Comparison of ENCODE assay signal across 15 cellular contexts in genomic region chr9:137319976-137320551, GRCh38. TPM values are rescaled to one million over a fixed set of nuclear protein-coding genes. Genes with fewer than 3 reads are reported as not detected.
DNase-seq lines count a peak whose midpoint lies in the region; ATAC-seq and TF ChIP-seq lines count a peak whose summit lies in the region.
"Had no signal": no experiment of that assay in that cellular context is flagged by ENCODE, and none has a peak within 500 bp of the region (broad histone marks: within the 10 kb centered on the region; RNA-seq: fewer than 3 reads in every experiment).

No MANE protein-coding gene starts in this region.

- H3K9ac ChIP-seq in NT2/D1 (ENCODE audit: insufficient read length, low read depth): peak overlapping the region; percentile 33

- no peak for TF ChIP-seq POLR2A in testis (IDR thresholded peaks at IDR 0.05)

- H3K9me3 Mint-ChIP-seq in immature natural killer cell: no peaks in the 10 kb centered on the region

- H3K27me3 Mint-ChIP-seq in immature natural killer cell (ENCODE audit: low read depth in 3 of 3): peaks cover 0 to 3% (median 0%) of the 10 kb centered on the region in 3 donors

- H3K27ac Mint-ChIP-seq in immature natural killer cell: peak overlapping the region in 4 of 6 donors; percentile 55 to 88 (median 72)
- H3K27ac Mint-ChIP-seq: endodermal cell had no signal

- no peak overlapping the region for H3K4me3 ChIP-seq in NT2/D1 (ENCODE audit: insufficient read length, low read depth)
- no peak overlapping the region for H3K4me3 ChIP-seq in testis
- H3K4me3 ChIP-seq: cardiac muscle cell, PC-9 had no signal

- H3K4me1 ChIP-seq in NT2/D1 (ENCODE audit: insufficient read depth, insufficient read length) (peaks cover 39% of the 10 kb centered on the region), testis (peaks cover 11% of the 10 kb centered on the region)

- ATAC-seq in HG02870 (IDR thresholded peaks at IDR 0.05; ENCODE audit: unreplicated experiment): no peak
- ATAC-seq: HCT116 had no signal

- peaks cover 10% of the 10 kb centered on the region for H3K27me3 ChIP-seq in NT2/D1 (ENCODE audit: insufficient read depth, insufficient read length)
- H3K27me3 ChIP-seq in testis: no peaks in the 10 kb centered on the region
- H3K27me3 ChIP-seq: cardiac muscle cell had no signal

- intact Hi-C loops in testis (cut with DNase I; ENCODE audit: low total_unique reads): loop anchor here (10.0 kb wide), 1 partner anchor 85 kb away; no protein-coding TSS in a partner anchor

- DNase-seq in activated effector memory CD4-positive, alpha-beta T cell treated with anti-CD3 and anti-CD28 coated beads, Interleukin-2, amount 50 U/mL, for 16 hours: peak; percentile 58
- no peak for DNase-seq in activated effector memory CD4-positive, alpha-beta T cell treated with Interleukin-2 at 50 U/mL for 16 hours
- DNase-seq in NT2/D1 (ENCODE audit: low read depth, low spot score) (no peak), immature natural killer cell (no peak), testis (peak; percentile 7), inferior parietal cortex (ENCODE audit: extremely low spot score) (no peak), globus pallidus (ENCODE audit: low spot score) (no peak)
- DNase-seq: activated CD4-positive, alpha-beta T cell treated with anti-CD3 and anti-CD28 coated beads, Interleukin-2, amount 50 U/mL, for 1 hour; NCI-H510A treated with DMSO at 0.1 percent for 48 hours; PC-9; stimulated activated naive CD4-positive, alpha-beta T cell had no signal

- TF ChIP-seq CTCF in testis (IDR thresholded peaks at IDR 0.05): no peak

- H3K36me3 Mint-ChIP-seq in immature natural killer cell: peaks cover 0 to 3% (median 2%) of the 10 kb centered on the region in 3 donors

- H3K4me1 Mint-ChIP-seq in immature natural killer cell: peaks cover 4 to 6% of the 10 kb centered on the region in 2 donors

- no peaks in the 10 kb centered on the region for H3K36me3 ChIP-seq in NT2/D1 (ENCODE audit: insufficient read depth, insufficient read length, low read length)
- no peaks in the 10 kb centered on the region for H3K36me3 ChIP-seq in testis (ENCODE audit: low read depth, missing control alignments)
- H3K36me3 ChIP-seq: cardiac muscle cell had no signal

- H3K9me3 ChIP-seq in NT2/D1 (ENCODE audit: insufficient read depth, low read length): no peaks in the 10 kb centered on the region
- H3K9me3 ChIP-seq in testis: no peaks in the 10 kb centered on the region

- H3K27ac ChIP-seq in testis: no peak overlapping the region
- H3K27ac ChIP-seq: cardiac muscle cell, PC-9 had no signal

- 93% methylated on average over 8 to 18 of the region's 19 CpGs for WGBS in testis, 2 donors

- H3K4me3 Mint-ChIP-seq in immature natural killer cell: peak overlapping the region in 2 of 5 donors; percentile 63 to 65
- H3K4me3 Mint-ChIP-seq: endodermal cell had no signal

RNA-seq across cellular contexts. Expression of gene NRARP, which starts 18.0 kb away (rescaled TPM):
- polyA plus RNA-seq in immature natural killer cell: under 1 TPM in 1 of 3 donors, not detected in 2; 0.14 TPM
- total RNA-seq in testis: 10 to 100 TPM; 14.4 to 40.6 TPM
- 5.2 TPM for polyA plus RNA-seq in testis (ENCODE audit: insufficient read depth, low read depth, low replicate concordance)

RNA-seq across cellular contexts. Expression of gene TOR4A, which starts 42.5 kb away (rescaled TPM):
- polyA plus RNA-seq in immature natural killer cell: 10 to 100 TPM in 1 of 3 donors, 1 to 10 TPM in 2; 4.9 to 13.9 (median 7.2) TPM
- 1 to 10 TPM; 3.4 to 4.5 TPM for total RNA-seq in testis
- 2.1 TPM for polyA plus RNA-seq in testis (ENCODE audit: insufficient read depth, low read depth, low replicate concordance)

Comparison
In these comparisons a context has a peak if more than half of its experiments do, and no peak if none do; other contexts are left out.
1. DNase-seq: peak in activated effector memory CD4-positive, alpha-beta T cell treated with anti-CD3 and anti-CD28 coated beads, Interleukin-2, amount 50 U/mL, for 16 hours (single experiment) and testis (single experiment); none in activated effector memory CD4-positive, alpha-beta T cell treated with Interleukin-2 at 50 U/mL for 16 hours (single experiment), NT2/D1 (single experiment), immature natural killer cell (0 of 3), inferior parietal cortex (single experiment) and globus pallidus (single experiment).